8 cellular contexts compared by ENCODE assay signal in genomic region chr4:113685157-113685556, GRCh38.
DNase-seq lines count a peak whose midpoint lies in the region; ATAC-seq, FAIRE-seq and TF ChIP-seq lines count a peak whose summit lies in the region.
"Not testable (repeated sequence)": the region's sequence is repeated elsewhere in the genome, so short reads cannot be mapped to it uniquely, and the experiment has no call there.

No MANE protein-coding gene starts in this region.

- not testable (repeated sequence) for H2BK120ac ChIP-seq in IMR-90 (ENCODE audit: low read depth, low read length)

- POLR2A ChIA-PET in A549 (lab: Yijun Ruan, JAX) = interaction anchor here (0.7 kb wide), 1 partner anchor 11 kb away, joined by 4 read pairs; no protein-coding TSS in a partner anchor
- POLR2A ChIA-PET in IMR-90 (lab: Charles Lee; ENCODE audit: unreplicated experiment) = not testable (repeated sequence)
- POLR2A ChIA-PET in naive thymus-derived CD4-positive, alpha-beta T cell (lab: Charles Lee) = interaction anchor here (0.7 to 2.3 kb wide), 4 partner anchors 8 to 120 kb away, joined by 5 to 7 read pairs (median 5); no protein-coding TSS in a partner anchor

- peak overlapping the region; percentile 95 for H3K27ac Mint-ChIP-seq in activated CD4-positive, alpha-beta T cell treated with anti-CD3 and anti-CD28 coated beads, Interleukin-2, amount 10 ng/mL, durations not matched to agents 24 days and 14 days
- H3K27ac Mint-ChIP-seq in activated naive CD4-positive, alpha-beta T cell treated with anti-CD3 and anti-CD28 coated beads, Interleukin-2, amount 50 U/mL, for 24 hours = peak overlapping the region; percentile 97
- H3K27ac Mint-ChIP-seq in naive thymus-derived CD4-positive, alpha-beta T cell = peak overlapping the region in 7 of 9 donors; percentile 81 to 92 (median 89)
- peak overlapping the region; percentile 14 to 73 for H3K27ac Mint-ChIP-seq in stimulated activated naive CD8-positive, alpha-beta T cell treated with anti-CD3 and anti-CD28 coated beads, Interleukin-15, amount 100 ng/mL, for 72 hours

- H3K56ac ChIP-seq in IMR-90 (ENCODE audit: extremely low read depth, insufficient read depth, low read length) = not testable (repeated sequence)

- H3K9me3 Mint-ChIP-seq in activated CD4-positive, alpha-beta T cell treated with anti-CD3 and anti-CD28 coated beads, Interleukin-2, amount 10 ng/mL, durations not matched to agents 24 days and 14 days = peaks cover 18% of the 10 kb centered on the region
- H3K9me3 Mint-ChIP-seq in activated naive CD4-positive, alpha-beta T cell treated with anti-CD3 and anti-CD28 coated beads, Interleukin-2, amount 50 U/mL, for 24 hours; naive thymus-derived CD4-positive, alpha-beta T cell: not testable (repeated sequence)
- H3K9me3 Mint-ChIP-seq in stimulated activated naive CD8-positive, alpha-beta T cell treated with anti-CD3 and anti-CD28 coated beads, Interleukin-15, amount 100 ng/mL, for 72 hours = peaks cover 0 to 11% of the 10 kb centered on the region in 2 donors

- not testable (repeated sequence) for H3K9me1 ChIP-seq in IMR-90 (ENCODE audit: insufficient read depth, low read length)

- dilution Hi-C loops in IMR-90 (cut with HindIII; ENCODE audit: low sequenced_read_pairs, unreplicated experiment) = not testable (repeated sequence)

- not testable (repeated sequence) for H3K9me3 ChIP-seq in A549; IMR-90 (ENCODE audit: control insufficient read depth, insufficient read depth, low read length); colonic mucosa; right atrium auricular region; naive thymus-derived CD4-positive, alpha-beta T cell (ENCODE audit: control insufficient read depth in 2 of 3, low read length in 3 of 3)

- not testable (repeated sequence) for FAIRE-seq in A549 (lab: Jason Lieb, UNC)

- peak overlapping the region; percentile 46 for H3K4me2 ChIP-seq in A549
- not testable (repeated sequence) for H3K4me2 ChIP-seq in IMR-90 (ENCODE audit: low read depth, low read length)

- H4K91ac ChIP-seq in IMR-90 (ENCODE audit: insufficient read depth, low read depth, low read length) = not testable (repeated sequence)

- H3K4me3 Mint-ChIP-seq in activated CD4-positive, alpha-beta T cell treated with anti-CD3 and anti-CD28 coated beads, Interleukin-2, amount 10 ng/mL, durations not matched to agents 24 days and 14 days = not testable (repeated sequence)
- peak overlapping the region; percentile 51 for H3K4me3 Mint-ChIP-seq in activated naive CD4-positive, alpha-beta T cell treated with anti-CD3 and anti-CD28 coated beads, Interleukin-2, amount 50 U/mL, for 24 hours
- H3K4me3 Mint-ChIP-seq in naive thymus-derived CD4-positive, alpha-beta T cell = peak overlapping the region in 1 of 10 donors; percentile 76
- H3K4me3 Mint-ChIP-seq in stimulated activated naive CD8-positive, alpha-beta T cell treated with anti-CD3 and anti-CD28 coated beads, Interleukin-15, amount 100 ng/mL, for 72 hours = peak overlapping the region in 1 of 2 donors; percentile 27

- 100% methylated on average over 4 of the region's 4 CpGs for WGBS in A549 (ENCODE audit: missing lambda C conversion rate)
- no CpG with 5 or more reads among the region's 4 CpGs for WGBS in IMR-90 (ENCODE audit: extremely low coverage in 2 of 2, insufficient read length in 1 of 2), 2 experiments

- H3K79me1 ChIP-seq in IMR-90 (ENCODE audit: low read depth in 1 of 2, low read length in 2 of 2) = peaks cover 35 to 65% of the 10 kb centered on the region in 2 experiments

- BruUV-seq in IMR-90 (replicated peaks; lab: Mats Ljungman, UMichigan) = not testable (repeated sequence)

- H3K4me1 Mint-ChIP-seq in activated CD4-positive, alpha-beta T cell treated with anti-CD3 and anti-CD28 coated beads, Interleukin-2, amount 10 ng/mL, durations not matched to agents 24 days and 14 days = peaks cover 55% of the 10 kb centered on the region
- H3K4me1 Mint-ChIP-seq in activated naive CD4-positive, alpha-beta T cell treated with anti-CD3 and anti-CD28 coated beads, Interleukin-2, amount 50 U/mL, for 24 hours = peaks cover 81% of the 10 kb centered on the region
- H3K4me1 Mint-ChIP-seq in naive thymus-derived CD4-positive, alpha-beta T cell = peaks cover 22 to 71% (median 67%) of the 10 kb centered on the region in 7 donors
- peaks cover 66% of the 10 kb centered on the region for H3K4me1 Mint-ChIP-seq in stimulated activated naive CD8-positive, alpha-beta T cell treated with anti-CD3 and anti-CD28 coated beads, Interleukin-15, amount 100 ng/mL, for 72 hours

- peaks cover 13% of the 10 kb centered on the region; the same call in 1 of the 2 replicates for H4K20me1 ChIP-seq in IMR-90 (ENCODE audit: insufficient read depth, low read length)

- H3K27me3 ChIP-seq in IMR-90 (ENCODE audit: control insufficient read depth, insufficient read depth, low read length); colonic mucosa; right atrium auricular region; naive thymus-derived CD4-positive, alpha-beta T cell (ENCODE audit: control insufficient read depth in 2 of 2, insufficient read depth in 2 of 2, low read length in 2 of 2): not testable (repeated sequence)

- peak overlapping the region; percentile 27 to 32; a peak in 1 of 6 replicates for H3K27ac ChIP-seq in A549
- not testable (repeated sequence) for H3K27ac ChIP-seq in IMR-90 (ENCODE audit: insufficient read depth, low read length); naive thymus-derived CD4-positive, alpha-beta T cell (ENCODE audit: low read depth, low read length)
- peak overlapping the region; percentile 28 for H3K27ac ChIP-seq in colonic mucosa
- H3K27ac ChIP-seq in right atrium auricular region = peak overlapping the region; percentile 57 to 78

- not testable (repeated sequence) for TF ChIP-seq RAD21 in A549 (conservative IDR thresholded peaks at IDR 0.05 in 1 of 2, IDR thresholded peaks at IDR 0.05 in 1 of 2); IMR-90 (IDR thresholded peaks at IDR 0.05; ENCODE audit: low read length)

- CTCF ChIA-PET in A549 (lab: Yijun Ruan, JAX) = interaction anchor here (1.0 to 1.1 kb wide), 2 partner anchors 11 to 29 kb away, joined by 3 to 7 read pairs; no protein-coding TSS in a partner anchor
- CTCF ChIA-PET in IMR-90 (lab: Yijun Ruan, JAX) = interaction anchor here (0.8 to 1.8 kb wide), 4 partner anchors 9 to 151 kb away, joined by 4 to 6 read pairs (median 6); no protein-coding TSS in a partner anchor
- CTCF ChIA-PET in naive thymus-derived CD4-positive, alpha-beta T cell (lab: Charles Lee) = not testable (repeated sequence)

- peaks cover 48% of the 10 kb centered on the region for H3K4me1 ChIP-seq in A549
- not testable (repeated sequence) for H3K4me1 ChIP-seq in IMR-90 (ENCODE audit: control insufficient read depth, insufficient read depth, low read length); colonic mucosa
- peaks cover 0 to 51% of the 10 kb centered on the region in 2 donors for H3K4me1 ChIP-seq in right atrium auricular region
- H3K4me1 ChIP-seq in naive thymus-derived CD4-positive, alpha-beta T cell (ENCODE audit: control insufficient read depth in 2 of 2, insufficient read depth in 2 of 2, low read length in 2 of 2) = peaks cover 27 to 30% of the 10 kb centered on the region in 2 donors

- not testable (repeated sequence) for H3K36me3 ChIP-seq in IMR-90 (ENCODE audit: control insufficient read depth, insufficient read depth, low read length); colonic mucosa; right atrium auricular region; naive thymus-derived CD4-positive, alpha-beta T cell (ENCODE audit: control insufficient read depth in 2 of 3, insufficient read depth in 3 of 3, low read length in 3 of 3)

- peak overlapping the region; percentile 49 for H2BK20ac ChIP-seq in IMR-90 (ENCODE audit: low read depth, low read length)

- H3K4ac ChIP-seq in IMR-90 (ENCODE audit: low read depth, low read length) = not testable (repeated sequence)

- not testable (repeated sequence) for H4K5ac ChIP-seq in IMR-90 (ENCODE audit: low read depth, low read length)

- not testable (repeated sequence) for H3K18ac ChIP-seq in IMR-90 (ENCODE audit: low read depth, low read length)

- DNase-seq in A549 (ENCODE audit: low read depth in 1 of 2, low spot score in 1 of 2); IMR-90; colonic mucosa; right atrium auricular region (ENCODE audit: low spot score); naive thymus-derived CD4-positive, alpha-beta T cell; stimulated activated naive CD8-positive, alpha-beta T cell treated with anti-CD3 and anti-CD28 coated beads, Interleukin-15, amount 100 ng/mL, for 72 hours: not testable (repeated sequence)
- DNase-seq in activated CD4-positive, alpha-beta T cell treated with anti-CD3 and anti-CD28 coated beads, Interleukin-2, amount 10 ng/mL, durations not matched to agents 24 days and 14 days = peak; percentile 55

- not testable (repeated sequence) for TF ChIP-seq CTCF in A549 (IDR thresholded peaks at IDR 0.05); IMR-90 (conservative IDR thresholded peaks at IDR 0.05; ENCODE audit: low read depth, low read length); colonic mucosa (IDR thresholded peaks at IDR 0.05); right atrium auricular region (IDR thresholded peaks at IDR 0.05)

- H2AK9ac ChIP-seq in IMR-90 (replicated peaks; ENCODE audit: low read depth, low read length, poor library complexity) = not testable (repeated sequence)

- not testable (repeated sequence) for H2AK5ac ChIP-seq in IMR-90 (ENCODE audit: low read depth, low read length)

- ATAC-seq in A549 = peak in 1 of 2 experiments; percentile 30; a peak in 2 of 6 replicates
- not testable (repeated sequence) for ATAC-seq in IMR-90 (ENCODE audit: low read depth); naive thymus-derived CD4-positive, alpha-beta T cell; stimulated activated naive CD8-positive, alpha-beta T cell treated with anti-CD3 and anti-CD28 coated beads, Interleukin-15, amount 100 ng/mL, for 72 hours

- H3K14ac ChIP-seq in IMR-90 (replicated peaks; ENCODE audit: low read depth, low read length) = not testable (repeated sequence)

- H3K9ac ChIP-seq in IMR-90 (ENCODE audit: low read depth, low read length); colonic mucosa (ENCODE audit: low read depth in 2 of 2, low read length in 2 of 2): not testable (repeated sequence)

- TF ChIP-seq EP300 in A549 (IDR thresholded peaks at IDR 0.05) = not testable (repeated sequence)

- peak overlapping the region; percentile 33 for H2BK5ac ChIP-seq in IMR-90 (ENCODE audit: low read depth, low read length, poor library complexity, severe bottlenecking)

- H3K27me3 Mint-ChIP-seq in activated CD4-positive, alpha-beta T cell treated with anti-CD3 and anti-CD28 coated beads, Interleukin-2, amount 10 ng/mL, durations not matched to agents 24 days and 14 days; activated naive CD4-positive, alpha-beta T cell treated with anti-CD3 and anti-CD28 coated beads, Interleukin-2, amount 50 U/mL, for 24 hours; naive thymus-derived CD4-positive, alpha-beta T cell; stimulated activated naive CD8-positive, alpha-beta T cell treated with anti-CD3 and anti-CD28 coated beads, Interleukin-15, amount 100 ng/mL, for 72 hours: not testable (repeated sequence)

- not testable (repeated sequence) for H3K4me3 ChIP-seq in A549; IMR-90 (ENCODE audit: insufficient read depth, low read depth, low read length); colonic mucosa; right atrium auricular region; naive thymus-derived CD4-positive, alpha-beta T cell (ENCODE audit: low read length)

- in situ Hi-C loops in IMR-90 (cut with MboI; ENCODE audit: low sequenced_read_pairs) = not testable (repeated sequence)

- H4K8ac ChIP-seq in IMR-90 (ENCODE audit: low read depth in 2 of 2, low read length in 2 of 2) = not testable (repeated sequence)

- intact Hi-C loops in IMR-90 (cut with micrococcal nuclease); activated CD4-positive, alpha-beta T cell treated with anti-CD3 and anti-CD28 coated beads, Interleukin-2, amount 10 ng/mL, durations not matched to agents 24 days and 14 days (cut with micrococcal nuclease); colonic mucosa (cut with DNase I): not testable (repeated sequence)
- intact Hi-C loops in naive thymus-derived CD4-positive, alpha-beta T cell (cut with micrococcal nuclease) = loop anchor here in 1 of 2 donors (2.0 kb wide), 1 partner anchor 14 kb away; no protein-coding TSS in a partner anchor

- TF ChIP-seq POLR2A in A549 (IDR thresholded peaks at IDR 0.05; ENCODE audit: low read length); IMR-90 (IDR thresholded peaks at IDR 0.05; ENCODE audit: low read depth, low read length): not testable (repeated sequence)

- H2BK15ac ChIP-seq in IMR-90 (ENCODE audit: low read depth, low read length) = not testable (repeated sequence)

- H2AFZ ChIP-seq in IMR-90 (replicated peaks; ENCODE audit: low read length, poor library complexity) = not testable (repeated sequence)

- H3K23ac ChIP-seq in IMR-90 (ENCODE audit: low read depth, low read length) = not testable (repeated sequence)

- peaks cover 49% of the 10 kb centered on the region for H3K36me3 Mint-ChIP-seq in activated CD4-positive, alpha-beta T cell treated with anti-CD3 and anti-CD28 coated beads, Interleukin-2, amount 10 ng/mL, durations not matched to agents 24 days and 14 days (ENCODE audit: low read depth)
- H3K36me3 Mint-ChIP-seq in activated naive CD4-positive, alpha-beta T cell treated with anti-CD3 and anti-CD28 coated beads, Interleukin-2, amount 50 U/mL, for 24 hours = peaks cover 43% of the 10 kb centered on the region
- peaks cover 4 to 41% (median 17%) of the 10 kb centered on the region in 5 donors for H3K36me3 Mint-ChIP-seq in naive thymus-derived CD4-positive, alpha-beta T cell

Comparison
In these comparisons a context has a peak if more than half of its experiments do, and no peak if none do; other contexts are left out.
1. H3K27ac Mint-ChIP-seq: peak in every context shown above with its lines; median percentile 97 in activated naive CD4-positive, alpha-beta T cell treated with anti-CD3 and anti-CD28 coated beads, Interleukin-2, amount 50 U/mL, for 24 hours; 95 in activated CD4-positive, alpha-beta T cell treated with anti-CD3 and anti-CD28 coated beads, Interleukin-2, amount 10 ng/mL, durations not matched to agents 24 days and 14 days; 89 in naive thymus-derived CD4-positive, alpha-beta T cell; 44 in stimulated activated naive CD8-positive, alpha-beta T cell treated with anti-CD3 and anti-CD28 coated beads, Interleukin-15, amount 100 ng/mL, for 72 hours.